In genomic region chr1:165863346-165863745, GRCh38 we compare ENCODE assay signal across 21 cellular contexts.
"Had no signal": no experiment of that assay in that cellular context is flagged by ENCODE, and none has a peak within 500 bp of the region (broad histone marks: within the 10 kb centered on the region; RNA-seq: fewer than 3 reads in every experiment).

No MANE protein-coding gene starts in this region.

- H3K27me3 ChIP-seq: heart right ventricle, sigmoid colon, upper lobe of right lung had no signal

- ATAC-seq: activated CD8-positive, alpha-beta memory T cell treated with anti-CD3 and anti-CD28 coated beads, Interleukin-2, amount 10 ng/mL, durations not matched to agents 7 days and 5 days; activated CD8-positive, alpha-beta T cell treated with anti-CD3 and anti-CD28 coated beads for 36 hours; heart right ventricle; left cardiac atrium; mucosa of descending colon; upper lobe of right lung had no signal

- H3K4me3 Mint-ChIP-seq: activated CD4-positive, alpha-beta T cell treated with anti-CD3 and anti-CD28 coated beads, Interleukin-2, amount 10 ng/mL, durations not matched to agents 7 days and 5 days; activated CD8-positive, alpha-beta memory T cell treated with anti-CD3 and anti-CD28 coated beads, Interleukin-2, amount 10 ng/mL, durations not matched to agents 7 days and 5 days; activated CD8-positive, alpha-beta T cell treated with anti-CD3 and anti-CD28 coated beads for 36 hours; activated naive CD4-positive, alpha-beta T cell treated with anti-CD3 and anti-CD28 coated beads, Interleukin-2, amount 50 U/mL, for 24 hours; memory B cell had no signal

- H3K27ac ChIP-seq: heart right ventricle, sigmoid colon, thoracic aorta, upper lobe of right lung had no signal

- H3K4me1 Mint-ChIP-seq: activated naive CD4-positive, alpha-beta T cell treated with anti-CD3 and anti-CD28 coated beads, Interleukin-2, amount 50 U/mL, for 24 hours had no signal

- H3K36me3 ChIP-seq: heart right ventricle, sigmoid colon, thoracic aorta, upper lobe of right lung had no signal

- H3K27me3 Mint-ChIP-seq: activated CD4-positive, alpha-beta T cell treated with anti-CD3 and anti-CD28 coated beads, Interleukin-2, amount 10 ng/mL, durations not matched to agents 7 days and 5 days; activated CD8-positive, alpha-beta memory T cell treated with anti-CD3 and anti-CD28 coated beads, Interleukin-2, amount 10 ng/mL, durations not matched to agents 7 days and 5 days; activated CD8-positive, alpha-beta T cell treated with anti-CD3 and anti-CD28 coated beads for 36 hours; activated naive CD4-positive, alpha-beta T cell treated with anti-CD3 and anti-CD28 coated beads, Interleukin-2, amount 50 U/mL, for 24 hours; memory B cell had no signal

- H3K4me3 ChIP-seq: heart right ventricle, mucosa of descending colon, sigmoid colon, smooth muscle cell, thoracic aorta, upper lobe of right lung had no signal

- H3K9me3 ChIP-seq: heart right ventricle, mucosa of descending colon, sigmoid colon, thoracic aorta, upper lobe of right lung had no signal

- H3K27ac Mint-ChIP-seq: activated CD4-positive, alpha-beta T cell treated with anti-CD3 and anti-CD28 coated beads, Interleukin-2, amount 10 ng/mL, durations not matched to agents 7 days and 5 days; activated CD8-positive, alpha-beta memory T cell treated with anti-CD3 and anti-CD28 coated beads, Interleukin-2, amount 10 ng/mL, durations not matched to agents 7 days and 5 days; activated CD8-positive, alpha-beta T cell treated with anti-CD3 and anti-CD28 coated beads for 36 hours; activated naive CD4-positive, alpha-beta T cell treated with anti-CD3 and anti-CD28 coated beads, Interleukin-2, amount 50 U/mL, for 24 hours; memory B cell had no signal

- DNase-seq: activated CD4-positive, alpha-beta T cell treated with anti-CD3 and anti-CD28 coated beads, Interleukin-2, amount 10 ng/mL, durations not matched to agents 7 days and 5 days; activated CD4-positive, CD25-positive, alpha-beta regulatory T cell treated with anti-CD3 and anti-CD28 coated beads, Interleukin-2, amount 50 U/mL, for 72 hours; activated CD8-positive, alpha-beta memory T cell treated with anti-CD3 and anti-CD28 coated beads, Interleukin-2, amount 10 ng/mL, durations not matched to agents 7 days and 5 days; activated CD8-positive, alpha-beta T cell treated with anti-CD3 and anti-CD28 coated beads for 36 hours; activated gamma-delta T cell treated with Interleukin-2 at 50 U/mL for 16 hours; aorta; cortex of kidney; foreskin fibroblast; heart right ventricle; islet precursor cell; left cardiac atrium; mucosa of descending colon; nucleus accumbens; sigmoid colon; stimulated activated CD4-positive, alpha-beta T cell treated with anti-CD3 and anti-CD28 coated beads, Interleukin-15, amount 100 ng/mL, for 24 hours; stimulated activated naive CD4-positive, alpha-beta T cell; upper lobe of right lung had no signal

- H3K9me3 Mint-ChIP-seq: activated CD4-positive, alpha-beta T cell treated with anti-CD3 and anti-CD28 coated beads, Interleukin-2, amount 10 ng/mL, durations not matched to agents 7 days and 5 days; activated CD8-positive, alpha-beta T cell treated with anti-CD3 and anti-CD28 coated beads for 36 hours; activated naive CD4-positive, alpha-beta T cell treated with anti-CD3 and anti-CD28 coated beads, Interleukin-2, amount 50 U/mL, for 24 hours; memory B cell had no signal
